Comparison of ENCODE assay signal across 8 cellular contexts in the genomic region with DNA sequence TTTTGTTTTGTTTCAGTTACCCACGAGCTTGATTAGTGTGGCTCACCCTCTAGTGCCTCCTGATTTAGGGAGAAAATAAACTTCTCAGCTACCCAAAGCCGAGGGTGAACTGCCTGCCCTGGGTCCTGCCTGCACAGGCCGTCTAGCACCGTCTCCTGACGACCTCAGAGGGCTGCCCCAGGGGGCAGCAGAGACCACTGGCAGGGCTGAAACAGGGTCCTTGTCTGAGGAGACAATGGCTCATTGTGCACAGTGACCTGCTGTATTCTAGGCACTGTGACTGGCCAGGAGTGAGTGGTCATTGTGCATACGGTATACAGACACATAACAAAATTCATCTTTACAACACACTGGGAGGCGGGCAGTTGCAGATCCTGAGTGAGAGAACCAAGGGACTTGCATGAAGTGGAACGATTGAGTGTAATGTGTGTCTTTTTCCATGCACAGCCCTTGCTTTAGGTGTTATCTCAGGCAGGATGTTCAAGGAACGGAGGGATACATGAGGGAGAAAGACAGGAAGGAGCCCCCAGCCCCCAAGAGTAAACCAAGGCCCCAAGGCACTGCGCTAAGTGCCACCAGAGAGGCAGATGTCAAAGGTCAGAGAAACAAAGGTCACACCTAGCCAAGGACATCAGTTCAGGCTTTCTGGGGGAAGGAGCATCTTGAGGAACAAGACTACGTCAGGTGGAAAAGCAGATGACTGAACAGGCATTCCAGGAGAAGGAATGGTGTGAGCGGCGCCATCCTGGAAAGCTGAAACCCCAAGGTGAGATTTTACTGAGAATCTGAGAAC.
DNase-seq lines count a peak whose midpoint lies in the region; ATAC-seq and TF ChIP-seq lines count a peak whose summit lies in the region.

No MANE protein-coding gene starts in this region.

- in situ Hi-C loops in brain microvascular endothelial cell (cut with HindIII; ENCODE audit: low pct_ligation_motif_present, low sequenced_read_pairs) = no loop called here

- H3K27ac ChIP-seq in heart right ventricle (peak overlapping the region in 3 of 10 donors; percentile 81 to 85 (median 82)), brain microvascular endothelial cell (no peak overlapping the region), mesodermal cell (ENCODE audit: low read depth, low read length, severe bottlenecking) (peak overlapping the region; percentile 96), vagina (peak overlapping the region; percentile 60)

- no peak for TF ChIP-seq POLR2A in vagina (IDR thresholded peaks at IDR 0.05)

- H3K36me3 ChIP-seq in heart right ventricle (no peaks in the 10 kb centered on the region), brain microvascular endothelial cell (replicated peaks) (no peaks in the 10 kb centered on the region), mesodermal cell (ENCODE audit: control insufficient read depth, insufficient read depth, low read length) (no peaks in the 10 kb centered on the region), vagina (no peaks in the 10 kb centered on the region)

- H3K4me3 ChIP-seq in heart right ventricle (no peak overlapping the region), brain microvascular endothelial cell (ENCODE audit: low read depth, low read length) (no peak overlapping the region), mesodermal cell (ENCODE audit: extremely low read depth, insufficient read depth, low read length, poor library complexity, severe bottlenecking) (no peak overlapping the region), vagina (no peak overlapping the region)

- intact Hi-C loops in heart right ventricle (cut with DNase I) = loop anchor here in 4 of 10 donors (5.0 to 10.0 kb wide), 4 partner anchors 303 to 837 kb away; partner anchors contain the start of gene TRIB2 (in 4 of the 4)
- intact Hi-C loops in cardiac septum (cut with DNase I) = loop anchor here (5.0 kb wide), 1 partner anchor 550 kb away; the partner anchor contains the start of gene TRIB2
- intact Hi-C loops in vagina (cut with DNase I) = no loop called here

- H3K9me3 ChIP-seq in heart right ventricle (no peaks in the 10 kb centered on the region), mesodermal cell (ENCODE audit: control insufficient read depth, low read length) (no peaks in the 10 kb centered on the region), vagina (no peaks in the 10 kb centered on the region)

- TF ChIP-seq CTCF in heart right ventricle (IDR thresholded peaks at IDR 0.05) = peak; percentile 9 to 59 (median 35)
- TF ChIP-seq CTCF in brain microvascular endothelial cell (IDR thresholded peaks at IDR 0.05; ENCODE audit: low read depth, low read length, missing control alignments) = peak; percentile 24
- no peak for TF ChIP-seq CTCF in vagina (IDR thresholded peaks at IDR 0.05)

- ATAC-seq in heart right ventricle (peak in 5 of 8 donors; percentile 21 to 69 (median 26)), GM21367 (IDR thresholded peaks at IDR 0.05; ENCODE audit: unreplicated experiment) (no peak), GM18502 (IDR thresholded peaks at IDR 0.05; ENCODE audit: poor library complexity, unreplicated experiment) (no peak), HG02623 (IDR thresholded peaks at IDR 0.05; ENCODE audit: unreplicated experiment) (no peak)

- H3K27me3 ChIP-seq in heart right ventricle (no peaks in the 10 kb centered on the region), brain microvascular endothelial cell (replicated peaks) (no peaks in the 10 kb centered on the region), vagina (no peaks in the 10 kb centered on the region)

- H3K4me1 ChIP-seq in heart right ventricle (peaks cover 18 to 33% (median 27%) of the 10 kb centered on the region in 9 donors), mesodermal cell (ENCODE audit: control insufficient read depth, insufficient read depth, low read length, poor library complexity, severe bottlenecking) (peaks cover 20% of the 10 kb centered on the region), vagina (peaks cover 28% of the 10 kb centered on the region)

- 73 to 80% methylated on average over 13 of the region's 13 CpGs for WGBS in heart right ventricle, 2 donors
- WGBS in mesodermal cell (ENCODE audit: insufficient coverage in 2 of 2), 2 experiments = 79 to 80% methylated on average over 8 to 11 of the region's 13 CpGs

- DNase-seq in heart right ventricle (peak; percentile 26 to 27), cardiac septum (ENCODE audit: low spot score) (no peak), brain microvascular endothelial cell (no peak), vagina (ENCODE audit: extremely low spot score in 2 of 2) (no peak)

Comparison
In these comparisons a context has a peak if more than half of its experiments do, and no peak if none do; other contexts are left out.
1. DNase-seq: peak in heart right ventricle (2 of 2); none in cardiac septum (single experiment), brain microvascular endothelial cell (single experiment) and vagina (0 of 2).
2. ATAC-seq: peak in heart right ventricle (5 of 8); none in GM21367 (single experiment), GM18502 (single experiment) and HG02623 (single experiment).
3. CTCF ChIP-seq: peak in heart right ventricle (9 of 9) and brain microvascular endothelial cell (single experiment); none in vagina (0 of 3).